ENCODE assay signal across 34 cellular contexts in the genomic region with DNA sequence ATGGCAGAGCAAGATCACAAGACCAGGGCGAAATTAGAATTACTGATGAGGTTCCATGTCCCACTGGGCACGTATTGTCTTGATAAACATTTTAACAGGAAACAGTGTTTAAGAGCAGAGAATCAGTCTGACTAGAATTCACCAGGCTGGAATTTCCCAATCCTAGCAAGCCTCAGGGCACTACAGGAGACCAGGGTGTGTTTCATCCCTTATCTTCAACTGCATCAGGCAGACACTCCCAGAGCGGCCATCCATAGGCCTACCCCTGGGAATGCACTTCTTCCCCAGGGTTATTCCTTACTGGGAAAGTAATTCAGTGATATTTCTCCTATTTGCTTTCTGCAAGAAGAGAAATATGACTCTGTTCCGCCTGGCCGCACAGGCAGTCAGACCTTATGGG.
"Had no signal": no experiment of that assay in that cellular context is flagged by ENCODE, and none has a peak within 500 bp of the region (broad histone marks: within the 10 kb centered on the region; RNA-seq: fewer than 3 reads in every experiment).

No MANE protein-coding gene starts in this region.

- H3K36me3 ChIP-seq: MG63 had no signal

- H3K27me3 ChIP-seq: MG63 had no signal

- H3K9me3 ChIP-seq: MG63 had no signal

- H3K4me3 ChIP-seq: MG63 had no signal

- DNase-seq: Karpas-422, Kasumi-1, MG63, MM.1S, MV-4-11, NCI-H1048, NCI-H1092, NCI-H1092 treated with DMSO at 0.1 percent for 48 hours, NCI-H1105, NCI-H1105 treated with DMSO at 0.1 percent for 48 hours, NCI-H1417, NCI-H1417 treated with DMSO at 0.1 percent for 48 hours, NCI-H1436, NCI-H1436 treated with DMSO at 0.1 percent for 48 hours, NCI-H146, NCI-H1694, NCI-H1694 treated with DMSO at 0.1 percent for 48 hours, NCI-H187, NCI-H187 treated with DMSO at 0.1 percent for 48 hours, NCI-H1930, NCI-H2029, NCI-H2029 treated with DMSO at 0.1 percent for 48 hours, NCI-H2081, NCI-H2081 treated with DMSO at 0.1 percent for 48 hours, NCI-H2107, NCI-H2171, NCI-H2171 treated with DMSO at 0.1 percent for 48 hours, NCI-H2227 treated with DMSO at 0.1 percent for 48 hours, NCI-H226, NCI-H345, NCI-H446, NCI-H446 treated with DMSO at 0.1 percent for 48 hours, NCI-H510A, NCI-H510A treated with DMSO at 0.1 percent for 48 hours had no signal
